ENCODE assay signal across 8 cellular contexts in the genomic region with DNA sequence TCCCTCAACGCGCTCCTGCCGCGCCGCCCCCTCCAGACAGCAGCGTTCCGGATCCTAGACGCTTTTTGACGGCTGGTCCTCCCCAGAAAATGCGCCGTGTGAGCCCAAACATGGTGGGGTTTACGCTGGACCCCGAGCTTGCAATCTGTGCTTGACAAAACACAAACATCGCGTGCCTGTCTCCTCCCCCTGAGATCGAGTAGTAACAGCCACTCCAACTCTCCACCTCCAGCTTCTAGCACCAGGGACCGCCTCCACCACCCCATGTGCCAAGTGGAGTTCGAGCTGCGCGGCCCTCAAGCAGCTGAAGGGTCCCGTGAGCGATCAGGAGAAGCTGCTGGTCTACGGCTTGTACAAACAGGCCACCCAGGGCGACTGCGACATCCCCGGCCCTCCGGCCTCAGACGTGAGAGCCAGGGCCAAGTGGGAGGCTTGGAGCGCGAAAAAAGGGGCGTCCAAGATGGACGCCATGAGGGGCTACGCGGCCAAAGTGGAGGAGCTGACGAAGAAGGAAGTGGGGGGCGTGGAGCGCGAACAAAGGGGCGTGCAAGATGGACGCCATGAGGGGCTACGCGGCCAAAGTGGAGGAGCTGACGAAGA. TPM values are rescaled to one million over a fixed set of nuclear protein-coding genes. Genes with fewer than 3 reads are reported as not detected.
DNase-seq lines count a peak whose midpoint lies in the region; ATAC-seq and TF ChIP-seq lines count a peak whose summit lies in the region.

No MANE protein-coding gene starts in this region.

- H3K9ac ChIP-seq in SK-N-MC (ENCODE audit: insufficient read length): peak overlapping the region; percentile 97

- H3K79me2 ChIP-seq in DOHH2 (ENCODE audit: control insufficient read depth, low read length): peaks cover 42% of the 10 kb centered on the region

- H3K9me3 Mint-ChIP-seq in endothelial cell (ENCODE audit: unreplicated experiment): no peaks in the 10 kb centered on the region
- peaks cover 8% of the 10 kb centered on the region for H3K9me3 Mint-ChIP-seq in type B pancreatic cell

- peak overlapping the region; percentile 72 for H3K4me2 ChIP-seq in DOHH2 (ENCODE audit: low read length)

- no peaks in the 10 kb centered on the region for H3K27me3 ChIP-seq in DOHH2 (ENCODE audit: control insufficient read depth, low read length)
- no peaks in the 10 kb centered on the region for H3K27me3 ChIP-seq in mononuclear cell (ENCODE audit: insufficient read depth, low read length)

- peaks cover 17% of the 10 kb centered on the region for H4K20me1 ChIP-seq in DOHH2 (ENCODE audit: control insufficient read depth, insufficient read depth, low read depth, low read length)

- H3F3A ChIP-seq in DOHH2 (ENCODE audit: control insufficient read depth, insufficient read depth): peaks cover 18% of the 10 kb centered on the region

- peaks cover 23% of the 10 kb centered on the region for H3K36me3 Mint-ChIP-seq in endothelial cell (ENCODE audit: low read depth, unreplicated experiment)
- H3K36me3 Mint-ChIP-seq in type B pancreatic cell: peaks cover 37% of the 10 kb centered on the region

- H3K27me3 Mint-ChIP-seq in endothelial cell (ENCODE audit: unreplicated experiment) (peaks cover 11% of the 10 kb centered on the region), type B pancreatic cell (no peaks in the 10 kb centered on the region)

- peak overlapping the region; percentile 68 for H3K27ac Mint-ChIP-seq in endothelial cell (ENCODE audit: unreplicated experiment)
- H3K27ac Mint-ChIP-seq in type B pancreatic cell: peak overlapping the region; percentile 90

- DNase-seq in SK-N-MC (ENCODE audit: low read depth, low spot score) (no peak), endothelial cell (ENCODE audit: low spot score) (no peak), type B pancreatic cell (ENCODE audit: extremely low spot score, unreplicated experiment) (no peak), HT-29 (ENCODE audit: low spot score) (no peak)

- no peaks in the 10 kb centered on the region for H3K9me2 ChIP-seq in DOHH2 (replicated peaks; ENCODE audit: control insufficient read depth, low read length)

- H3K4me3 ChIP-seq in DOHH2 (ENCODE audit: low read length) (peak overlapping the region; percentile 79), SK-N-MC (peak overlapping the region; percentile 86), mononuclear cell (ENCODE audit: low read length) (peak overlapping the region; percentile 65)

- H3K36me3 ChIP-seq in DOHH2 (ENCODE audit: control insufficient read depth, low read length) (peaks cover 49% of the 10 kb centered on the region), SK-N-MC (ENCODE audit: insufficient read depth, low read length) (peaks cover 18% of the 10 kb centered on the region; the same call in 1 of the 2 replicates)

- ATAC-seq in HG02870 (IDR thresholded peaks at IDR 0.05; ENCODE audit: unreplicated experiment) (peak; percentile 6), HG02885 (IDR thresholded peaks at IDR 0.05; ENCODE audit: poor library complexity, unreplicated experiment) (no peak)

- peak overlapping the region; percentile 86 for H3K4me3 Mint-ChIP-seq in endothelial cell (ENCODE audit: unreplicated experiment)
- H3K4me3 Mint-ChIP-seq in type B pancreatic cell: peak overlapping the region; percentile 94

- H3K4me1 ChIP-seq in DOHH2 (ENCODE audit: control insufficient read depth, low read length): peaks cover 29% of the 10 kb centered on the region
- H3K4me1 ChIP-seq in mononuclear cell (ENCODE audit: insufficient read depth, low read length): peaks cover 26% of the 10 kb centered on the region

- TF ChIP-seq CTCF in DOHH2 (IDR thresholded peaks at IDR 0.05; ENCODE audit: low read depth, low read length, poor library complexity, severe bottlenecking) (no peak), endothelial cell (IDR thresholded peaks at IDR 0.05; ENCODE audit: unreplicated experiment) (no peak), type B pancreatic cell (conservative IDR thresholded peaks at IDR 0.05) (no peak)

- H3K27ac ChIP-seq in DOHH2 (ENCODE audit: low read depth, low read length) (peak overlapping the region; percentile 73), SK-N-MC (peak overlapping the region; percentile 82)

- H3K9me3 ChIP-seq in DOHH2 (ENCODE audit: control insufficient read depth, insufficient read depth, low read length) (no peaks in the 10 kb centered on the region), SK-N-MC (ENCODE audit: low read depth, low read length) (no peaks in the 10 kb centered on the region), mononuclear cell (ENCODE audit: low read depth, low read length) (no peaks in the 10 kb centered on the region)

- H3K4me1 Mint-ChIP-seq in endothelial cell (ENCODE audit: unreplicated experiment) (peaks cover 23% of the 10 kb centered on the region), type B pancreatic cell (ENCODE audit: unreplicated experiment) (peaks cover 38% of the 10 kb centered on the region)

RNA-seq across cellular contexts. Expression of a gene that starts 0.7 kb away (rescaled TPM):
- total RNA-seq in endothelial cell (ENCODE audit: unreplicated experiment) (17.7 TPM), mononuclear cell (10.0 TPM), type B pancreatic cell (ENCODE audit: low replicate concordance) (26.1 and 34.5 TPM in 2 replicates)
- total RNA-seq in HT-29 (2014; rRNA removed; shearing (Covaris generic)): 34.4 and 35.2 TPM in 2 replicates

RNA-seq across cellular contexts. Expression of a gene that starts 20.3 kb away (rescaled TPM):
- total RNA-seq in endothelial cell (ENCODE audit: unreplicated experiment) (24.6 TPM), mononuclear cell (0.31 TPM), type B pancreatic cell (ENCODE audit: low replicate concordance) (15.0 and 19.3 TPM in 2 replicates)
- total RNA-seq in HT-29 (2014; rRNA removed; shearing (Covaris generic)): 17.4 and 21.7 TPM in 2 replicates

RNA-seq across cellular contexts. Expression of a gene that starts 29.4 kb away (rescaled TPM):
- 93.9 TPM for total RNA-seq in endothelial cell (ENCODE audit: unreplicated experiment)
- 58.4 TPM for total RNA-seq in mononuclear cell
- 83.1 and 99.4 TPM in 2 replicates for total RNA-seq in type B pancreatic cell (ENCODE audit: low replicate concordance)
- 22.8 and 30.5 TPM in 2 replicates for total RNA-seq in HT-29 (2014; rRNA removed; shearing (Covaris generic))

RNA-seq across cellular contexts. Expression of a gene that starts 29.4 kb away (rescaled TPM):
- 15.9 TPM for total RNA-seq in endothelial cell (ENCODE audit: unreplicated experiment)
- 40.9 TPM for total RNA-seq in mononuclear cell
- total RNA-seq in type B pancreatic cell (ENCODE audit: low replicate concordance): 17.7 and 21.3 TPM in 2 replicates
- total RNA-seq in HT-29 (2014; rRNA removed; shearing (Covaris generic)): 22.3 and 26.0 TPM in 2 replicates

RNA-seq across cellular contexts. Expression of a gene that starts 38.1 kb away (rescaled TPM):
- 60.0 TPM for total RNA-seq in endothelial cell (ENCODE audit: unreplicated experiment)
- 16.6 TPM for total RNA-seq in mononuclear cell
- total RNA-seq in type B pancreatic cell (ENCODE audit: low replicate concordance): 62.1 and 68.0 TPM in 2 replicates
- 11.1 and 12.0 TPM in 2 replicates for total RNA-seq in HT-29 (2014; rRNA removed; shearing (Covaris generic))

Comparison
In these comparisons a context has a peak if more than half of its experiments do, and no peak if none do; other contexts are left out.
1. RNA of a gene that starts 20.3 kb away (total RNA-seq): 24.6 TPM in endothelial cell (single experiment), 17.4 to 21.7 TPM in HT-29 and 15.0 to 19.3 TPM in type B pancreatic cell; 0.31 TPM in mononuclear cell (single experiment); every median in the first group is over 10 times any median in the second.
2. Peak in every context shown above with its lines, with median percentiles within 50 percentile points of each other: H3K4me3 ChIP-seq.